Comparison of ENCODE assay signal across 11 cellular contexts in genomic region chr6:25147191-25147590, GRCh38.
A peak's percentile ranks its signal among the peaks of the same experiment; 100 is the strongest.
DNase-seq lines count a peak whose midpoint lies in the region; ATAC-seq and TF ChIP-seq lines count a peak whose summit lies in the region.
"Had no signal": no experiment of that assay in that cellular context is flagged by ENCODE, and none has a peak within 500 bp of the region (broad histone marks: within the 10 kb centered on the region; RNA-seq: fewer than 3 reads in every experiment).

No MANE protein-coding gene starts in this region.

- peak; percentile 95 for ATAC-seq in HG02588 (IDR thresholded peaks at IDR 0.05; ENCODE audit: unreplicated experiment)
- ATAC-seq in HG03565 (IDR thresholded peaks at IDR 0.05; ENCODE audit: unreplicated experiment): peak; percentile 98
- ATAC-seq: foreskin keratinocyte had no signal

- no peak for TF ChIP-seq CTCF in osteocyte (IDR thresholded peaks at IDR 0.05)

- H3K4me1 Mint-ChIP-seq in T-helper 2 cell treated with Interferon-gamma antibody and Interleukin-4, amounts not matched to agents 5 μg/mL and 100 μg/mL, for 36 hours (ENCODE audit: low read depth): peaks cover 70% of the 10 kb centered on the region
- H3K4me1 Mint-ChIP-seq in osteocyte (ENCODE audit: unreplicated experiment): peaks cover 28% of the 10 kb centered on the region
- H3K4me1 Mint-ChIP-seq: nephron progenitor cell had no signal

- in situ Hi-C loops in ACHN (cut with HindIII; ENCODE audit: low pct_ligation_motif_present, low pct_unique_long_range_greater_than_20kb, low sequenced_read_pairs): no loop called here

- DNase-seq in T-helper 2 cell treated with Interferon-gamma antibody and Interleukin-4, amounts not matched to agents 5 μg/mL and 100 μg/mL, for 36 hours (ENCODE audit: low spot score): no peak
- DNase-seq in T-helper 2 cell: no peak
- DNase-seq in osteocyte (ENCODE audit: extremely low spot score, unreplicated experiment): no peak
- no peak for DNase-seq in D341Med (ENCODE audit: low spot score)
- no peak for DNase-seq in ACHN
- DNase-seq in C1 segment of cervical spinal cord (lab: John Stamatoyannopoulos, UW): no peak
- DNase-seq: foreskin keratinocyte, NCI-H1436, nephron progenitor cell had no signal

- H3K36me3 Mint-ChIP-seq in T-helper 2 cell treated with Interferon-gamma antibody and Interleukin-4, amounts not matched to agents 5 μg/mL and 100 μg/mL, for 36 hours (ENCODE audit: low read depth): peaks cover 59% of the 10 kb centered on the region
- peaks cover 3% of the 10 kb centered on the region for H3K36me3 Mint-ChIP-seq in osteocyte (ENCODE audit: unreplicated experiment)

- peak overlapping the region; percentile 78 for H3K27ac Mint-ChIP-seq in T-helper 2 cell treated with Interferon-gamma antibody and Interleukin-4, amounts not matched to agents 5 μg/mL and 100 μg/mL, for 36 hours
- peak overlapping the region; percentile 52 for H3K27ac Mint-ChIP-seq in osteocyte (ENCODE audit: unreplicated experiment)
- H3K27ac Mint-ChIP-seq: nephron progenitor cell had no signal

- no peaks in the 10 kb centered on the region for H3K27me3 Mint-ChIP-seq in T-helper 2 cell treated with Interferon-gamma antibody and Interleukin-4, amounts not matched to agents 5 μg/mL and 100 μg/mL, for 36 hours (ENCODE audit: low read depth)
- no peaks in the 10 kb centered on the region for H3K27me3 Mint-ChIP-seq in osteocyte (ENCODE audit: unreplicated experiment)

- H3K9me3 Mint-ChIP-seq in T-helper 2 cell treated with Interferon-gamma antibody and Interleukin-4, amounts not matched to agents 5 μg/mL and 100 μg/mL, for 36 hours: peaks cover 36% of the 10 kb centered on the region
- peaks cover 9% of the 10 kb centered on the region for H3K9me3 Mint-ChIP-seq in osteocyte (ENCODE audit: unreplicated experiment)
- H3K9me3 Mint-ChIP-seq: nephron progenitor cell had no signal

- peak overlapping the region; percentile 64 for H3K4me3 Mint-ChIP-seq in T-helper 2 cell treated with Interferon-gamma antibody and Interleukin-4, amounts not matched to agents 5 μg/mL and 100 μg/mL, for 36 hours
- no peak overlapping the region for H3K4me3 Mint-ChIP-seq in osteocyte (ENCODE audit: unreplicated experiment)
- H3K4me3 Mint-ChIP-seq: nephron progenitor cell had no signal
